ENCODE assay signal across 21 cellular contexts in the genomic region with DNA sequence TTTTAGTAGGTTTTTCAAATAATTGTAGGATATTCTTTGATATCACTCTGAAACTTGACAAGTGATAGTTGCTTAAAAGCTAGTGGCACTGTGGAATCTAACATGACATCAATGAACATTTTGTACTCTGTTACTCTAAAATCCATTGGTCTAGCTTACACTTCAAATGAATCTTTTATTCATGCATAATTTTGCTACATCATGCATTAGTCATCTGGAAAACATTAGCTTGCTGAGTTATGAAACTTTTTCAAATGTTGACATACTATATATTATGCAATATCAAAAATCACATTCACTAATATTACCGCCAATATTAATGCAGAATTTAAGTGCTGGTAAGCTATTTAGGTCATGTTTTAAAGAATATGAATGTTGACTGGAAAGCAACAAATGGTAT.
DNase-seq lines count a peak whose midpoint lies in the region; ATAC-seq and TF ChIP-seq lines count a peak whose summit lies in the region.
"Had no signal": no experiment of that assay in that cellular context is flagged by ENCODE, and none has a peak within 500 bp of the region (broad histone marks: within the 10 kb centered on the region; RNA-seq: fewer than 3 reads in every experiment).

No MANE protein-coding gene starts in this region.

- H3K27ac ChIP-seq in SK-N-MC (no peak overlapping the region), gastrocnemius medialis (no peak overlapping the region)
- H3K27ac ChIP-seq: brain microvascular endothelial cell, HL-60, thyroid gland had no signal

- intact Hi-C loops in gastrocnemius medialis (cut with DNase I; ENCODE audit: low total_unique reads) = no loop called here

- no peaks in the 10 kb centered on the region for H3K4me1 ChIP-seq in gastrocnemius medialis
- H3K4me1 ChIP-seq: thyroid gland had no signal

- TF ChIP-seq CTCF in fibroblast of mammary gland (conservative IDR thresholded peaks at IDR 0.05; ENCODE audit: control insufficient read depth, insufficient read depth, low read depth, low read length) (no peak), gastrocnemius medialis (IDR thresholded peaks at IDR 0.05 in 4 of 5, conservative IDR thresholded peaks at IDR 0.05 in 1 of 5) (no peak)

- H3K27me3 ChIP-seq in gastrocnemius medialis = no peaks in the 10 kb centered on the region
- H3K27me3 ChIP-seq in MG63 = no peaks in the 10 kb centered on the region
- H3K27me3 ChIP-seq: brain microvascular endothelial cell, thyroid gland had no signal

- no peaks in the 10 kb centered on the region for H3K9me3 ChIP-seq in SK-N-MC (ENCODE audit: low read depth, low read length)
- no peaks in the 10 kb centered on the region for H3K9me3 ChIP-seq in gastrocnemius medialis
- no peaks in the 10 kb centered on the region for H3K9me3 ChIP-seq in MG63
- H3K9me3 ChIP-seq: thyroid gland had no signal

- no peaks in the 10 kb centered on the region for H3K36me3 ChIP-seq in SK-N-MC (ENCODE audit: insufficient read depth, low read length)
- no peaks in the 10 kb centered on the region for H3K36me3 ChIP-seq in gastrocnemius medialis
- no peaks in the 10 kb centered on the region for H3K36me3 ChIP-seq in MG63
- H3K36me3 ChIP-seq: brain microvascular endothelial cell, thyroid gland had no signal

- H3K4me3 ChIP-seq in SK-N-MC (no peak overlapping the region), fibroblast of mammary gland (ENCODE audit: control insufficient read depth, low read depth, low read length) (no peak overlapping the region), gastrocnemius medialis (no peak overlapping the region), MG63 (no peak overlapping the region)
- H3K4me3 ChIP-seq: thyroid gland had no signal

- in situ Hi-C loops in gastrocnemius medialis (cut with MboI; ENCODE audit: low sequenced_read_pairs in 4 of 4) = no loop called here

- no peak overlapping the region for H3K9ac ChIP-seq in SK-N-MC (ENCODE audit: insufficient read length)

- TF ChIP-seq POLR2A in gastrocnemius medialis (IDR thresholded peaks at IDR 0.05) = no peak

- peak; percentile 85 to 91 for ATAC-seq in gastrocnemius medialis
- ATAC-seq in HG03175 (IDR thresholded peaks at IDR 0.05; ENCODE audit: unreplicated experiment) = no peak
- ATAC-seq: activated T-helper 17 cell treated with anti-CD3 and anti-CD28 coated beads, Interleukin-2, amount 50 U/mL, for 72 hours; CD8-positive, alpha-beta T cell; left lobe of liver; natural killer cell treated with Interleukin-12 subunit alpha and Interleukin-12 subunit beta and Interleukin-15 and Interleukin-18, amount 100 ng/mL, for 72 hours; sciatic nerve; stimulated activated memory B cell treated with anti-CD40 and anti-IgM and Interleukin-4, amounts not matched to agents 10 μg/mL and 1 μg/mL and 100 μg/mL, for 72 hours had no signal

- peak; percentile 44 for DNase-seq in HS-5 (ENCODE audit: low read depth)
- peak; percentile 20 for DNase-seq in SK-N-MC (ENCODE audit: low read depth, low spot score)
- DNase-seq in fibroblast of mammary gland (ENCODE audit: low read depth) = peak; percentile 53
- no peak for DNase-seq in gastrocnemius medialis
- DNase-seq in CD1c-positive myeloid dendritic cell (ENCODE audit: extremely low spot score) = no peak
- DNase-seq in MG63 = no peak
- DNase-seq in NCI-H187 (lab: John Stamatoyannopoulos, UW) = no peak
- DNase-seq: activated naive CD8-positive, alpha-beta T cell treated with anti-CD3 and anti-CD28 coated beads, Interleukin-2, amount 10 ng/mL, durations not matched to agents 7 days and 5 days; brain microvascular endothelial cell; CD8-positive, alpha-beta T cell; DMS53; NCI-H1105 treated with DMSO at 0.1 percent for 48 hours; NCI-H510A treated with DMSO at 0.1 percent for 48 hours; thyroid gland had no signal

Comparison
In these comparisons a context has a peak if more than half of its experiments do, and no peak if none do; other contexts are left out.
1. DNase-seq: peak in HS-5 (single experiment), SK-N-MC (single experiment) and fibroblast of mammary gland (single experiment); none in gastrocnemius medialis (0 of 2), CD1c-positive myeloid dendritic cell (single experiment), MG63 (single experiment) and NCI-H187 (0 of 2).